Comparison of ENCODE assay signal across 10 cellular contexts in genomic region chr10:99534456-99534938, GRCh38. TPM values are rescaled to one million over a fixed set of nuclear protein-coding genes. Genes with fewer than 3 reads are reported as not detected.
DNase-seq lines count a peak whose midpoint lies in the region; ATAC-seq and TF ChIP-seq lines count a peak whose summit lies in the region.
"Had no signal": no experiment of that assay in that cellular context is flagged by ENCODE, and none has a peak within 500 bp of the region (broad histone marks: within the 10 kb centered on the region; RNA-seq: fewer than 3 reads in every experiment).

No MANE protein-coding gene starts in this region.

- H3K9me3 Mint-ChIP-seq in chondrocyte (ENCODE audit: low read depth) (peaks cover 6% of the 10 kb centered on the region), nephron (peaks cover 5% of the 10 kb centered on the region)

- intact Hi-C loops in right cardiac atrium (cut with DNase I) (no loop called here), cardiac septum (cut with DNase I) (no loop called here), vagina (cut with DNase I) (no loop called here)

- H3K4me1 Mint-ChIP-seq in chondrocyte (ENCODE audit: low read depth) (peaks cover 30% of the 10 kb centered on the region), nephron (peaks cover 50% of the 10 kb centered on the region)

- ATAC-seq in right cardiac atrium, result no peak

- no peak for TF ChIP-seq POLR2A in vagina (IDR thresholded peaks at IDR 0.05)

- no peaks in the 10 kb centered on the region for H3K9me3 ChIP-seq in right cardiac atrium (ENCODE audit: control insufficient read depth, low read length)
- no peaks in the 10 kb centered on the region for H3K9me3 ChIP-seq in vagina

- peaks cover 88% of the 10 kb centered on the region for H3K27me3 Mint-ChIP-seq in chondrocyte (ENCODE audit: low read depth)
- peaks cover 98% of the 10 kb centered on the region for H3K27me3 Mint-ChIP-seq in nephron (ENCODE audit: low read depth)

- H3K27ac Mint-ChIP-seq in chondrocyte (ENCODE audit: unreplicated experiment) (no peak overlapping the region), nephron (no peak overlapping the region)

- H3K27me3 ChIP-seq in right cardiac atrium (ENCODE audit: control insufficient read depth, insufficient read depth) (no peaks in the 10 kb centered on the region), vagina (peaks cover 54% of the 10 kb centered on the region)

- H3K4me1 ChIP-seq in right cardiac atrium (ENCODE audit: control insufficient read depth, insufficient read depth, low read length), result peaks cover 8% of the 10 kb centered on the region
- peaks cover 50% of the 10 kb centered on the region for H3K4me1 ChIP-seq in vagina

- H3K36me3 Mint-ChIP-seq in chondrocyte (ENCODE audit: low read depth) (peaks cover 7% of the 10 kb centered on the region), nephron (ENCODE audit: low read depth) (no peaks in the 10 kb centered on the region)

- TF ChIP-seq CTCF in chondrocyte (IDR thresholded peaks at IDR 0.05) (no peak), nephron (IDR thresholded peaks at IDR 0.05; ENCODE audit: unreplicated experiment in 3 of 3) (no peak), vagina (IDR thresholded peaks at IDR 0.05) (no peak)

- H3K4me3 ChIP-seq in right cardiac atrium (ENCODE audit: low read length) (peak overlapping the region; percentile 37), vagina (peak overlapping the region; percentile 10 to 29)

- H3K4me3 Mint-ChIP-seq in chondrocyte (ENCODE audit: unreplicated experiment) (peak overlapping the region; percentile 57), nephron (peak overlapping the region; percentile 53 to 67 (median 57))

- no peak for DNase-seq in right cardiac atrium
- no peak for DNase-seq in cardiac septum (ENCODE audit: low spot score)
- DNase-seq in chondrocyte (ENCODE audit: low spot score), result no peak
- no peak for DNase-seq in vagina (ENCODE audit: extremely low spot score in 2 of 2)
- DNase-seq in superior temporal gyrus (ENCODE audit: extremely low spot score), result no peak
- no peak for DNase-seq in GM19238 (ENCODE audit: insufficient read length, low spot score)
- no peak for DNase-seq in DMS 273 (lab: John Stamatoyannopoulos, UW; ENCODE audit: unreplicated experiment)
- DNase-seq: amniotic stem cell; stimulated activated naive CD4-positive, alpha-beta T cell treated with Interleukin-2 at 50 U/mL for 16 hours had no signal

- 12% methylated on average over 25 of the region's 25 CpGs for WGBS in right cardiac atrium

- H3K36me3 ChIP-seq in vagina, result no peaks in the 10 kb centered on the region

- H3K27ac ChIP-seq in right cardiac atrium (ENCODE audit: low read length) (no peak overlapping the region), vagina (no peak overlapping the region)

RNA-seq across cellular contexts. Expression of gene NKX2-3, which starts 1.8 kb away (rescaled TPM):
- total RNA-seq in right cardiac atrium (not detected), cardiac septum (not detected), chondrocyte (not detected in 3 replicates), vagina (not detected)
- polyA plus RNA-seq in right cardiac atrium, result not detected
